In genomic region chr12:66533767-66534166, GRCh38 we compare ENCODE assay signal across 29 cellular contexts.
"Had no signal": no experiment of that assay in that cellular context is flagged by ENCODE, and none has a peak within 500 bp of the region (broad histone marks: within the 10 kb centered on the region; RNA-seq: fewer than 3 reads in every experiment).

No MANE protein-coding gene starts in this region.

- H3K27me3 Mint-ChIP-seq: activated CD4-positive, alpha-beta memory T cell treated with anti-CD3 and anti-CD28 coated beads for 36 hours; activated CD4-positive, alpha-beta T cell treated with anti-CD3 and anti-CD28 coated beads for 36 hours; activated CD4-positive, alpha-beta T cell treated with anti-CD3 and anti-CD28 coated beads, Interleukin-2, amount 10 ng/mL, durations not matched to agents 24 days and 14 days; activated naive CD8-positive, alpha-beta T cell; activated T-cell treated with anti-CD3 and anti-CD28 coated beads, Interleukin-2, amount 50 U/mL, for 24 hours; central memory CD8-positive, alpha-beta T cell; dendritic cell treated with granulocyte-macrophage colony-stimulating factor and Interleukin-4, amounts not matched to agents 40 ng/mL and 50 ng/mL, for 4 days had no signal

- H3K27me3 ChIP-seq: brain microvascular endothelial cell, dorsolateral prefrontal cortex had no signal

- H3K27ac Mint-ChIP-seq: activated CD4-positive, alpha-beta memory T cell treated with anti-CD3 and anti-CD28 coated beads for 36 hours; activated CD4-positive, alpha-beta T cell treated with anti-CD3 and anti-CD28 coated beads for 36 hours; activated CD4-positive, alpha-beta T cell treated with anti-CD3 and anti-CD28 coated beads, Interleukin-2, amount 10 ng/mL, durations not matched to agents 24 days and 14 days; activated naive CD8-positive, alpha-beta T cell; activated T-cell treated with anti-CD3 and anti-CD28 coated beads, Interleukin-2, amount 50 U/mL, for 24 hours; activated T-cell treated with anti-CD3 and anti-CD28 coated beads, Interleukin-2, amount 50 U/mL, for 72 hours; dendritic cell treated with granulocyte-macrophage colony-stimulating factor and Interleukin-4, amounts not matched to agents 40 ng/mL and 50 ng/mL, for 4 days; endodermal cell had no signal

- H3K4me3 ChIP-seq: coronary artery, dorsolateral prefrontal cortex had no signal

- DNase-seq: activated CD4-positive, alpha-beta memory T cell treated with anti-CD3 and anti-CD28 coated beads for 36 hours; activated CD4-positive, alpha-beta T cell treated with anti-CD3 and anti-CD28 coated beads for 36 hours; activated CD4-positive, alpha-beta T cell treated with anti-CD3 and anti-CD28 coated beads, Interleukin-2, amount 10 ng/mL, durations not matched to agents 24 days and 14 days; activated CD4-positive, CD25-positive, alpha-beta regulatory T cell; activated CD4-positive, CD25-positive, alpha-beta regulatory T cell treated with anti-CD3 and anti-CD28 coated beads, Interleukin-2, amount 50 U/mL, for 72 hours; activated CD8-positive, alpha-beta memory T cell treated with anti-CD3 and anti-CD28 coated beads, Interleukin-2, amount 50 U/mL, for 48 hours; activated gamma-delta T cell; activated naive CD4-positive, alpha-beta T cell; activated naive CD4-positive, alpha-beta T cell treated with anti-CD3 and anti-CD28 coated beads, Interleukin-2, amount 50 U/mL, for 16 hours; activated T-cell treated with anti-CD3 and anti-CD28 coated beads for 4 hours; activated T-cell treated with anti-CD3 and anti-CD28 coated beads, Interleukin-2, amount 50 U/mL, for 24 hours; activated T-cell treated with anti-CD3 and anti-CD28 coated beads, Interleukin-2, amount 50 U/mL, for 72 hours; amniotic stem cell; anterior cingulate cortex; brain microvascular endothelial cell; dorsolateral prefrontal cortex; effector memory CD4-positive, alpha-beta T cell; endodermal cell; foreskin fibroblast; head of caudate nucleus; hippocampal formation had no signal

- FAIRE-seq: astrocyte, bronchial epithelial cell, frontal cortex had no signal

- ATAC-seq: activated CD4-positive, alpha-beta T cell treated with anti-CD3 and anti-CD28 coated beads for 36 hours; activated T-cell treated with anti-CD3 and anti-CD28 coated beads, Interleukin-2, amount 50 U/mL, for 72 hours; esophagus mucosa had no signal

- H3K9me3 Mint-ChIP-seq: activated CD4-positive, alpha-beta memory T cell treated with anti-CD3 and anti-CD28 coated beads for 36 hours; activated CD4-positive, alpha-beta T cell treated with anti-CD3 and anti-CD28 coated beads, Interleukin-2, amount 10 ng/mL, durations not matched to agents 24 days and 14 days; activated T-cell treated with anti-CD3 and anti-CD28 coated beads, Interleukin-2, amount 50 U/mL, for 24 hours; activated T-cell treated with anti-CD3 and anti-CD28 coated beads, Interleukin-2, amount 50 U/mL, for 72 hours; central memory CD8-positive, alpha-beta T cell; dendritic cell treated with granulocyte-macrophage colony-stimulating factor and Interleukin-4, amounts not matched to agents 40 ng/mL and 50 ng/mL, for 4 days had no signal

- H3K36me3 ChIP-seq: brain microvascular endothelial cell had no signal

- H3K4me1 Mint-ChIP-seq: activated CD4-positive, alpha-beta T cell treated with anti-CD3 and anti-CD28 coated beads for 36 hours; activated CD4-positive, alpha-beta T cell treated with anti-CD3 and anti-CD28 coated beads, Interleukin-2, amount 10 ng/mL, durations not matched to agents 24 days and 14 days; central memory CD8-positive, alpha-beta T cell had no signal

- H3K27ac ChIP-seq: brain microvascular endothelial cell, coronary artery, dorsolateral prefrontal cortex had no signal

- H3K36me3 Mint-ChIP-seq: activated CD4-positive, alpha-beta memory T cell treated with anti-CD3 and anti-CD28 coated beads for 36 hours had no signal

- H3K4me3 Mint-ChIP-seq: activated CD4-positive, alpha-beta memory T cell treated with anti-CD3 and anti-CD28 coated beads for 36 hours; activated CD4-positive, alpha-beta T cell treated with anti-CD3 and anti-CD28 coated beads for 36 hours; activated CD4-positive, alpha-beta T cell treated with anti-CD3 and anti-CD28 coated beads, Interleukin-2, amount 10 ng/mL, durations not matched to agents 24 days and 14 days; activated naive CD8-positive, alpha-beta T cell; activated T-cell treated with anti-CD3 and anti-CD28 coated beads, Interleukin-2, amount 50 U/mL, for 24 hours; activated T-cell treated with anti-CD3 and anti-CD28 coated beads, Interleukin-2, amount 50 U/mL, for 72 hours; central memory CD8-positive, alpha-beta T cell; dendritic cell treated with granulocyte-macrophage colony-stimulating factor and Interleukin-4, amounts not matched to agents 40 ng/mL and 50 ng/mL, for 4 days; endodermal cell had no signal
